In genomic region chr17:17052462-17053221, GRCh38 we compare ENCODE assay signal across 1 cellular context.
TF ChIP-seq lines count a peak whose summit lies in the region.

No MANE protein-coding gene starts in this region.

TF ChIP-seq in SK-N-SH treated with all-trans-retinoic acid at 6 μM for 48 hours, 23 proteins besides CTCF, POLR2A, EP300 and RAD21 (continued from another document):
- TF ChIP-seq POU6F1 (CRISPR knock-in tag; IDR thresholded peaks at IDR 0.05; ENCODE audit: borderline replicate concordance, low read depth), result no peak
- no peak for TF ChIP-seq CREB5 (CRISPR knock-in tag; IDR thresholded peaks at IDR 0.05; ENCODE audit: low read depth)
- TF ChIP-seq ARNTL (CRISPR knock-in tag; IDR thresholded peaks at IDR 0.05; ENCODE audit: borderline replicate concordance, low read depth), result no peak
- no peak for TF ChIP-seq BACH2 (CRISPR knock-in tag; IDR thresholded peaks at IDR 0.05; ENCODE audit: borderline replicate concordance)
- no peak for TF ChIP-seq ZC3H10 (CRISPR knock-in tag; IDR thresholded peaks at IDR 0.05)
- TF ChIP-seq ZFP3 (CRISPR knock-in tag; IDR thresholded peaks at IDR 0.05), result no peak
- no peak for TF ChIP-seq PPARA (CRISPR knock-in tag; IDR thresholded peaks at IDR 0.05; ENCODE audit: borderline replicate concordance)
